Comparison of ENCODE assay signal across 1 cellular context in the genomic region with DNA sequence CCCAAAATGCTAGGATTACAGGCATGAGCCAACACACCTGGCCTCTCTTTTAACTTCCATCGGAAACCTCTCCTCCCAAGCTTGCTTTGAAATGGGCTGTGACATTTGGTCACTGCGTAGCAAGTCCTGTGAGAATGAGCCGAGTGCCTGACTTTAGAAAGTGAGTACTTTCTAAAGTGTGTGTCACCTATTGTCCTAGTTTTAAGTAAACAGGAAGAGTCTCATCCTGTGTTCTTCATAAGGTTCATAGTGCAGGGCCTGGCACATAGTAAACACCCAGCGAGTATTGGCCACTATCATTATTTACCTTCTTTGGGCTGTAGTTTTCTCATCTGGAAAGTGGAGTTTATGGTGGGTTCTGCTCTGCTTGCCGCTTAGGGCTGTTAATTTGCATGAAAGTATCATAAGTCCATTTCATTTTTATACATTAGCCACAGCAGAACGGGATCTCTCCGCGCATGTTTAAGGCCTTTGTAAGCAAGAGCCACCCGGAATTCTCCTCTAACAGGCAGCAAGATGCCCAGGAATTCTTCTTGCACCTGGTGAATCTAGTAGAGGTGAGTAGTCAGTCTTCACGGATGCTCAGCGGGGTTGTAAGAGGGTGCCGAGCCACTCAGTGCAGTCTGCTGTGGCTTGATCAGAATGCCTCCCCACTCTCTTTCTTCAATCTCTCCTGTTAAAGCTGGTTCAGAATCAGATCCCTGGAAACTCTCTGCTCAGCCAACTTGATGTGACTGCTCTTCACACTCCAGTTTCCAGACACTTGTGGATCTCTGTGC.
TF ChIP-seq lines count a peak whose summit lies in the region.

No MANE protein-coding gene starts in this region.

TF ChIP-seq in HepG2, 621 proteins besides CTCF, POLR2A, EP300 and RAD21 (continued from another document and continues in another):
- TF ChIP-seq, protein P1, sequence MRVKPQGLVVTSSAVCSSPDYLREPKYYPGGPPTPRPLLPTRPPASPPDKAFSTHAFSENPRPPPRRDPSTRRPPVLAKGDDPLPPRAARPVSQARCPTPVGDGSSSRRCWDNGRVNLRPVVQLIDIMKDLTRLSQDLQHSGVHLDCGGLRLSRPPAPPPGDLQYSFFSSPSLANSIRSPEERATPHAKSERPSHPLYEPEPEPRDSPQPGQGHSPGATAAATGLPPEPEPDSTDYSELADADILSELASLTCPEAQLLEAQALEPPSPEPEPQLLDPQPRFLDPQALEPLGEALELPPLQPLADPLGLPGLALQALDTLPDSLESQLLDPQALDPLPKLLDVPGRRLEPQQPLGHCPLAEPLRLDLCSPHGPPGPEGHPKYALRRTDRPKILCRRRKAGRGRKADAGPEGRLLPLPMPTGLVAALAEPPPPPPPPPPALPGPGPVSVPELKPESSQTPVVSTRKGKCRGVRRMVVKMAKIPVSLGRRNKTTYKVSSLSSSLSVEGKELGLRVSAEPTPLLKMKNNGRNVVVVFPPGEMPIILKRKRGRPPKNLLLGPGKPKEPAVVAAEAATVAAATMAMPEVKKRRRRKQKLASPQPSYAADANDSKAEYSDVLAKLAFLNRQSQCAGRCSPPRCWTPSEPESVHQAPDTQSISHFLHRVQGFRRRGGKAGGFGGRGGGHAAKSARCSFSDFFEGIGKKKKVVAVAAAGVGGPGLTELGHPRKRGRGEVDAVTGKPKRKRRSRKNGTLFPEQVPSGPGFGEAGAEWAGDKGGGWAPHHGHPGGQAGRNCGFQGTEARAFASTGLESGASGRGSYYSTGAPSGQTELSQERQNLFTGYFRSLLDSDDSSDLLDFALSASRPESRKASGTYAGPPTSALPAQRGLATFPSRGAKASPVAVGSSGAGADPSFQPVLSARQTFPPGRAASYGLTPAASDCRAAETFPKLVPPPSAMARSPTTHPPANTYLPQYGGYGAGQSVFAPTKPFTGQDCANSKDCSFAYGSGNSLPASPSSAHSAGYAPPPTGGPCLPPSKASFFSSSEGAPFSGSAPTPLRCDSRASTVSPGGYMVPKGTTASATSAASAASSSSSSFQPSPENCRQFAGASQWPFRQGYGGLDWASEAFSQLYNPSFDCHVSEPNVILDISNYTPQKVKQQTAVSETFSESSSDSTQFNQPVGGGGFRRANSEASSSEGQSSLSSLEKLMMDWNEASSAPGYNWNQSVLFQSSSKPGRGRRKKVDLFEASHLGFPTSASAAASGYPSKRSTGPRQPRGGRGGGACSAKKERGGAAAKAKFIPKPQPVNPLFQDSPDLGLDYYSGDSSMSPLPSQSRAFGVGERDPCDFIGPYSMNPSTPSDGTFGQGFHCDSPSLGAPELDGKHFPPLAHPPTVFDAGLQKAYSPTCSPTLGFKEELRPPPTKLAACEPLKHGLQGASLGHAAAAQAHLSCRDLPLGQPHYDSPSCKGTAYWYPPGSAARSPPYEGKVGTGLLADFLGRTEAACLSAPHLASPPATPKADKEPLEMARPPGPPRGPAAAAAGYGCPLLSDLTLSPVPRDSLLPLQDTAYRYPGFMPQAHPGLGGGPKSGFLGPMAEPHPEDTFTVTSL (CRISPR knock-in tag; IDR thresholded peaks at IDR 0.05; ENCODE audit: borderline replicate concordance): peak; percentile 92; the same call in 1 of the 2 replicates
- peak; percentile 23; the same call in 1 of the 2 replicates for TF ChIP-seq SMC3 (IDR thresholded peaks at IDR 0.05; ENCODE audit: low read length)
- peak; percentile 38; the same call in 1 of the 2 replicates for TF ChIP-seq ZNF441 (CRISPR knock-in tag; IDR thresholded peaks at IDR 0.05; ENCODE audit: borderline replicate concordance)
- TF ChIP-seq ZNF557 (CRISPR knock-in tag; IDR thresholded peaks at IDR 0.05): 0 out of 2 replicates have a peak, but pooled peaks have one; percentile 45
- TF ChIP-seq ZNF678 (CRISPR knock-in tag; IDR thresholded peaks at IDR 0.05): no peak
- TF ChIP-seq TAF1 (CRISPR knock-in tag; IDR thresholded peaks at IDR 0.05): no peak
- TF ChIP-seq, protein P2, sequence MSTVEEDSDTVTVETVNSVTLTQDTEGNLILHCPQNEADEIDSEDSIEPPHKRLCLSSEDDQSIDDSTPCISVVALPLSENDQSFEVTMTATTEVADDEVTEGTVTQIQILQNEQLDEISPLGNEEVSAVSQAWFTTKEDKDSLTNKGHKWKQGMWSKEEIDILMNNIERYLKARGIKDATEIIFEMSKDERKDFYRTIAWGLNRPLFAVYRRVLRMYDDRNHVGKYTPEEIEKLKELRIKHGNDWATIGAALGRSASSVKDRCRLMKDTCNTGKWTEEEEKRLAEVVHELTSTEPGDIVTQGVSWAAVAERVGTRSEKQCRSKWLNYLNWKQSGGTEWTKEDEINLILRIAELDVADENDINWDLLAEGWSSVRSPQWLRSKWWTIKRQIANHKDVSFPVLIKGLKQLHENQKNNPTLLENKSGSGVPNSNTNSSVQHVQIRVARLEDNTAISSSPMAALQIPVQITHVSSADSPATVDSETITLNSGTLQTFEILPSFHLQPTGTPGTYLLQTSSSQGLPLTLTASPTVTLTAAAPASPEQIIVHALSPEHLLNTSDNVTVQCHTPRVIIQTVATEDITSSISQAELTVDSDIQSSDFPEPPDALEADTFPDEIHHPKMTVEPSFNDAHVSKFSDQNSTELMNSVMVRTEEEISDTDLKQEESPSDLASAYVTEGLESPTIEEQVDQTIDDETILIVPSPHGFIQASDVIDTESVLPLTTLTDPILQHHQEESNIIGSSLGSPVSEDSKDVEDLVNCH (CRISPR knock-in tag; IDR thresholded peaks at IDR 0.05): no peak
- no peak for TF ChIP-seq ZNF274 (CRISPR knock-in tag; IDR thresholded peaks at IDR 0.05)
- TF ChIP-seq, protein P3, sequence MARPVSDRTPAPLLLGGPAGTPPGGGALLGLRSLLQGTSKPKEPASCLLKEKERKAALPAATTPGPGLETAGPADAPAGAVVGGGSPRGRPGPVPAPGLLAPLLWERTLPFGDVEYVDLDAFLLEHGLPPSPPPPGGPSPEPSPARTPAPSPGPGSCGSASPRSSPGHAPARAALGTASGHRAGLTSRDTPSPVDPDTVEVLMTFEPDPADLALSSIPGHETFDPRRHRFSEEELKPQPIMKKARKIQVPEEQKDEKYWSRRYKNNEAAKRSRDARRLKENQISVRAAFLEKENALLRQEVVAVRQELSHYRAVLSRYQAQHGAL (CRISPR knock-in tag; IDR thresholded peaks at IDR 0.05; ENCODE audit: not compliant biosample characterization): peak; percentile 62
- TF ChIP-seq ZNF430 (CRISPR knock-in tag; IDR thresholded peaks at IDR 0.05): no peak
- peak; percentile 56 for TF ChIP-seq TCF7 (IDR thresholded peaks at IDR 0.05; ENCODE audit: low read depth)
- TF ChIP-seq, protein P4, sequence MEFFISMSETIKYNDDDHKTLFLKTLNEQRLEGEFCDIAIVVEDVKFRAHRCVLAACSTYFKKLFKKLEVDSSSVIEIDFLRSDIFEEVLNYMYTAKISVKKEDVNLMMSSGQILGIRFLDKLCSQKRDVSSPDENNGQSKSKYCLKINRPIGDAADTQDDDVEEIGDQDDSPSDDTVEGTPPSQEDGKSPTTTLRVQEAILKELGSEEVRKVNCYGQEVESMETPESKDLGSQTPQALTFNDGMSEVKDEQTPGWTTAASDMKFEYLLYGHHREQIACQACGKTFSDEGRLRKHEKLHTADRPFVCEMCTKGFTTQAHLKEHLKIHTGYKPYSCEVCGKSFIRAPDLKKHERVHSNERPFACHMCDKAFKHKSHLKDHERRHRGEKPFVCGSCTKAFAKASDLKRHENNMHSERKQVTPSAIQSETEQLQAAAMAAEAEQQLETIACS (CRISPR knock-in tag; IDR thresholded peaks at IDR 0.05): no peak
- no peak for TF ChIP-seq FIP1L1 (IDR thresholded peaks at IDR 0.05; ENCODE audit: borderline replicate concordance, insufficient read depth, low read depth, low read length)
- TF ChIP-seq, protein P5, sequence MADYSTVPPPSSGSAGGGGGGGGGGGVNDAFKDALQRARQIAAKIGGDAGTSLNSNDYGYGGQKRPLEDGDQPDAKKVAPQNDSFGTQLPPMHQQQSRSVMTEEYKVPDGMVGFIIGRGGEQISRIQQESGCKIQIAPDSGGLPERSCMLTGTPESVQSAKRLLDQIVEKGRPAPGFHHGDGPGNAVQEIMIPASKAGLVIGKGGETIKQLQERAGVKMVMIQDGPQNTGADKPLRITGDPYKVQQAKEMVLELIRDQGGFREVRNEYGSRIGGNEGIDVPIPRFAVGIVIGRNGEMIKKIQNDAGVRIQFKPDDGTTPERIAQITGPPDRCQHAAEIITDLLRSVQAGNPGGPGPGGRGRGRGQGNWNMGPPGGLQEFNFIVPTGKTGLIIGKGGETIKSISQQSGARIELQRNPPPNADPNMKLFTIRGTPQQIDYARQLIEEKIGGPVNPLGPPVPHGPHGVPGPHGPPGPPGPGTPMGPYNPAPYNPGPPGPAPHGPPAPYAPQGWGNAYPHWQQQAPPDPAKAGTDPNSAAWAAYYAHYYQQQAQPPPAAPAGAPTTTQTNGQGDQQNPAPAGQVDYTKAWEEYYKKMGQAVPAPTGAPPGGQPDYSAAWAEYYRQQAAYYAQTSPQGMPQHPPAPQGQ (CRISPR knock-in tag; IDR thresholded peaks at IDR 0.05; ENCODE audit: borderline replicate concordance): no peak
- TF ChIP-seq ZIK1 (CRISPR knock-in tag; IDR thresholded peaks at IDR 0.05; ENCODE audit: borderline replicate concordance, low read depth): no peak
- TF ChIP-seq, protein P6, sequence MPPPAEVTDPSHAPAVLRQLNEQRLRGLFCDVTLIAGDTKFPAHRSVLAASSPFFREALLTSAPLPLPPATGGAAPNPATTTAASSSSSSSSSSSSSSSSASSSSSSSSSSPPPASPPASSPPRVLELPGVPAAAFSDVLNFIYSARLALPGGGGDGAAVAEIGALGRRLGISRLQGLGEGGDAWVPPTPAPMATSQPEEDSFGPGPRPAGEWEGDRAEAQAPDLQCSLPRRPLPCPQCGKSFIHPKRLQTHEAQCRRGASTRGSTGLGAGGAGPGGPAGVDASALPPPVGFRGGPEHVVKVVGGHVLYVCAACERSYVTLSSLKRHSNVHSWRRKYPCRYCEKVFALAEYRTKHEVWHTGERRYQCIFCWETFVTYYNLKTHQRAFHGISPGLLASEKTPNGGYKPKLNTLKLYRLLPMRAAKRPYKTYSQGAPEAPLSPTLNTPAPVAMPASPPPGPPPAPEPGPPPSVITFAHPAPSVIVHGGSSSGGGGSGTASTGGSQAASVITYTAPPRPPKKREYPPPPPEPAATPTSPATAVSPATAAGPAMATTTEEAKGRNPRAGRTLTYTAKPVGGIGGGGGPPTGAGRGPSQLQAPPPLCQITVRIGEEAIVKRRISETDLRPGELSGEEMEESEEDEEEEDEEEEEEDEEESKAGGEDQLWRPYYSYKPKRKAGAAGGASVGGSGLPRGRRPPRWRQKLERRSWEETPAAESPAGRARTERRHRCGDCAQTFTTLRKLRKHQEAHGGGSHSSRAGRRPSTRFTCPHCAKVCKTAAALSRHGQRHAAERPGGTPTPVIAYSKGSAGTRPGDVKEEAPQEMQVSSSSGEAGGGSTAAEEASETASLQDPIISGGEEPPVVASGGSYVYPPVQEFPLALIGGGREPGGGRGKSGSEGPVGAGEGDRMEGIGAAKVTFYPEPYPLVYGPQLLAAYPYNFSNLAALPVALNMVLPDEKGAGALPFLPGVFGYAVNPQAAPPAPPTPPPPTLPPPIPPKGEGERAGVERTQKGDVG (CRISPR knock-in tag; IDR thresholded peaks at IDR 0.05; ENCODE audit: borderline replicate concordance): no peak
- 0 out of 2 replicates have a peak, but pooled peaks have one; percentile 55 for TF ChIP-seq ZNF788 (CRISPR knock-in tag; IDR thresholded peaks at IDR 0.05; ENCODE audit: borderline replicate concordance)
- no peak for TF ChIP-seq ONECUT2 (CRISPR knock-in tag; IDR thresholded peaks at IDR 0.05)
- TF ChIP-seq ATRX (CRISPR knock-in tag; IDR thresholded peaks at IDR 0.05; ENCODE audit: borderline replicate concordance): no peak
- TF ChIP-seq PAX8 (CRISPR knock-in tag; IDR thresholded peaks at IDR 0.05; ENCODE audit: borderline replicate concordance): no peak
- TF ChIP-seq, protein P7, sequence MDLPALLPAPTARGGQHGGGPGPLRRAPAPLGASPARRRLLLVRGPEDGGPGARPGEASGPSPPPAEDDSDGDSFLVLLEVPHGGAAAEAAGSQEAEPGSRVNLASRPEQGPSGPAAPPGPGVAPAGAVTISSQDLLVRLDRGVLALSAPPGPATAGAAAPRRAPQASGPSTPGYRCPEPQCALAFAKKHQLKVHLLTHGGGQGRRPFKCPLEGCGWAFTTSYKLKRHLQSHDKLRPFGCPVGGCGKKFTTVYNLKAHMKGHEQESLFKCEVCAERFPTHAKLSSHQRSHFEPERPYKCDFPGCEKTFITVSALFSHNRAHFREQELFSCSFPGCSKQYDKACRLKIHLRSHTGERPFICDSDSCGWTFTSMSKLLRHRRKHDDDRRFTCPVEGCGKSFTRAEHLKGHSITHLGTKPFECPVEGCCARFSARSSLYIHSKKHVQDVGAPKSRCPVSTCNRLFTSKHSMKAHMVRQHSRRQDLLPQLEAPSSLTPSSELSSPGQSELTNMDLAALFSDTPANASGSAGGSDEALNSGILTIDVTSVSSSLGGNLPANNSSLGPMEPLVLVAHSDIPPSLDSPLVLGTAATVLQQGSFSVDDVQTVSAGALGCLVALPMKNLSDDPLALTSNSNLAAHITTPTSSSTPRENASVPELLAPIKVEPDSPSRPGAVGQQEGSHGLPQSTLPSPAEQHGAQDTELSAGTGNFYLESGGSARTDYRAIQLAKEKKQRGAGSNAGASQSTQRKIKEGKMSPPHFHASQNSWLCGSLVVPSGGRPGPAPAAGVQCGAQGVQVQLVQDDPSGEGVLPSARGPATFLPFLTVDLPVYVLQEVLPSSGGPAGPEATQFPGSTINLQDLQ (CRISPR knock-in tag; IDR thresholded peaks at IDR 0.05): no peak
- TF ChIP-seq, protein P8, sequence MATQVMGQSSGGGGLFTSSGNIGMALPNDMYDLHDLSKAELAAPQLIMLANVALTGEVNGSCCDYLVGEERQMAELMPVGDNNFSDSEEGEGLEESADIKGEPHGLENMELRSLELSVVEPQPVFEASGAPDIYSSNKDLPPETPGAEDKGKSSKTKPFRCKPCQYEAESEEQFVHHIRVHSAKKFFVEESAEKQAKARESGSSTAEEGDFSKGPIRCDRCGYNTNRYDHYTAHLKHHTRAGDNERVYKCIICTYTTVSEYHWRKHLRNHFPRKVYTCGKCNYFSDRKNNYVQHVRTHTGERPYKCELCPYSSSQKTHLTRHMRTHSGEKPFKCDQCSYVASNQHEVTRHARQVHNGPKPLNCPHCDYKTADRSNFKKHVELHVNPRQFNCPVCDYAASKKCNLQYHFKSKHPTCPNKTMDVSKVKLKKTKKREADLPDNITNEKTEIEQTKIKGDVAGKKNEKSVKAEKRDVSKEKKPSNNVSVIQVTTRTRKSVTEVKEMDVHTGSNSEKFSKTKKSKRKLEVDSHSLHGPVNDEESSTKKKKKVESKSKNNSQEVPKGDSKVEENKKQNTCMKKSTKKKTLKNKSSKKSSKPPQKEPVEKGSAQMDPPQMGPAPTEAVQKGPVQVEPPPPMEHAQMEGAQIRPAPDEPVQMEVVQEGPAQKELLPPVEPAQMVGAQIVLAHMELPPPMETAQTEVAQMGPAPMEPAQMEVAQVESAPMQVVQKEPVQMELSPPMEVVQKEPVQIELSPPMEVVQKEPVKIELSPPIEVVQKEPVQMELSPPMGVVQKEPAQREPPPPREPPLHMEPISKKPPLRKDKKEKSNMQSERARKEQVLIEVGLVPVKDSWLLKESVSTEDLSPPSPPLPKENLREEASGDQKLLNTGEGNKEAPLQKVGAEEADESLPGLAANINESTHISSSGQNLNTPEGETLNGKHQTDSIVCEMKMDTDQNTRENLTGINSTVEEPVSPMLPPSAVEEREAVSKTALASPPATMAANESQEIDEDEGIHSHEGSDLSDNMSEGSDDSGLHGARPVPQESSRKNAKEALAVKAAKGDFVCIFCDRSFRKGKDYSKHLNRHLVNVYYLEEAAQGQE (IDR thresholded peaks at IDR 0.05; ENCODE audit: borderline replicate concordance in 1 of 2, low read depth in 1 of 2, low read length in 2 of 2): peak in 1 of 2 experiments; percentile 32; a peak in 1 of 4 replicates
- peak; percentile 78; the same call in 1 of the 2 replicates for TF ChIP-seq ESRRA (CRISPR knock-in tag; IDR thresholded peaks at IDR 0.05; ENCODE audit: low read depth)
- TF ChIP-seq SNAPC2 (CRISPR knock-in tag; IDR thresholded peaks at IDR 0.05): no peak
- peak; percentile 75 for TF ChIP-seq BCL6 (CRISPR knock-in tag; IDR thresholded peaks at IDR 0.05)
- no peak for TF ChIP-seq ZNF549 (CRISPR knock-in tag; IDR thresholded peaks at IDR 0.05)
- TF ChIP-seq CBFB (CRISPR knock-in tag; IDR thresholded peaks at IDR 0.05): no peak
- TF ChIP-seq SATB2 (CRISPR knock-in tag; IDR thresholded peaks at IDR 0.05): no peak
- no peak for TF ChIP-seq CEBPB (IDR thresholded peaks at IDR 0.05; ENCODE audit: borderline replicate concordance, low read depth, low read length)
- no peak for TF ChIP-seq TMF1 (CRISPR knock-in tag; IDR thresholded peaks at IDR 0.05; ENCODE audit: low read depth)
